8 cellular contexts compared by ENCODE assay signal in the genomic region with DNA sequence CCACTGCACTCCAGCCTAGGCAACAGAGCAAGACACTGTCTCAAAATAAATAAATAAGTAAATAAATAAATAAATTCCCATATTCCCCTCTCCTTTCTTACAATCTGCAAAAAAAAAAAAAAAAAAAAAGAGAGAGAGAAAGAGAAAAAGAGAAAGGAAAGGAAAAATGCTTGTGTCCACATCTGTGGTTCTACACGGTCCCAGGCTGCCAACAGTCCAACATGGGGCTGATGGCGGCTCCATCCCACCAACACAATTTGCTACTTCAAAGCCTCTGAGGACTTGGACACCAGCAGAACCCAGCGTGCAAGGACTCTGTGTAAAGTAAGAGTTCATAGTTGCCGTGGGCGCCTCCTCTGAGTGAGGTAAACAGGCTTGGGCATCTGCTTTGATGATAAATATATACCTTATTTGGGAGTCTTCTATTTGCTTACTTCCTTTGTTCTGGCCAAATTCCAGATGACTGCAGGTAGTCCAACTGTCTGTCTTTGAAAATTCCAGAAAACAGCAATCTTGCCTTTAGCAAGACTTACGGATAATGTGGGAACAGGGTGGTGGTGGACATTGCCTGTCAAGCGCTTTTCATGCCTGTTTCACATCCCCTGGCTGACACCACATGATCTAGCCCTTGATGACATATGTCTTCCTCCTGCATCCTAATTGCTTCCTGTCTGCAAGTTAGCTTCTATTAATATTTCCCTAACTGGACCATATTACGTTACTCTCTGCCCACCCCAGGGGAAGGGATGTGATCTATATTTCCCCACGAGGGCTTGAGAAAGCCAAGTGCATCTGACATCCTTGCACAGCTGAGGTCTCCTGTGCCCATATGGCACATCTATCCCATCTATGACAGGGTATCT. TPM values are rescaled to one million over a fixed set of nuclear protein-coding genes. Genes with fewer than 3 reads are reported as not detected.
DNase-seq lines count a peak whose midpoint lies in the region; ATAC-seq and TF ChIP-seq lines count a peak whose summit lies in the region.

No MANE protein-coding gene starts in this region.

- ATAC-seq in GM19043 (IDR thresholded peaks at IDR 0.05; ENCODE audit: low read depth, unreplicated experiment): peak; percentile 73
- peak; percentile 52 for ATAC-seq in HG03460 (IDR thresholded peaks at IDR 0.05; ENCODE audit: unreplicated experiment)
- ATAC-seq in HG03520 (IDR thresholded peaks at IDR 0.05; ENCODE audit: unreplicated experiment): no peak

- H3K27me3 ChIP-seq in prostate gland (replicated peaks; ENCODE audit: insufficient read depth): no peaks in the 10 kb centered on the region

- H3K36me3 ChIP-seq in prostate gland: no peaks in the 10 kb centered on the region

- no peak overlapping the region for H3K27ac ChIP-seq in prostate gland

- no peak overlapping the region for H3K4me3 ChIP-seq in prostate gland

- no peaks in the 10 kb centered on the region for H3K9me3 ChIP-seq in prostate gland

- TF ChIP-seq POLR2A in prostate gland (IDR thresholded peaks at IDR 0.05): no peak

- DNase-seq in CD1c-positive myeloid dendritic cell (ENCODE audit: extremely low spot score) (peak; percentile 88), dermis blood vessel endothelial cell (peak; percentile 13), prostate gland (ENCODE audit: low spot score) (no peak), mucosa of gallbladder (ENCODE audit: low spot score) (no peak)
- no peak for DNase-seq in stimulated activated CD4-positive, alpha-beta T cell treated with anti-CD3 and anti-CD28 coated beads, Interleukin-2, amount 100 ng/mL, for 48 hours

- intact Hi-C loops in prostate gland (cut with DNase I): no loop called here

- H3K4me1 ChIP-seq in prostate gland (replicated peaks): peaks cover 2% of the 10 kb centered on the region

- 73% methylated on average over 9 of the region's 9 CpGs for WGBS in prostate gland

- no peak for TF ChIP-seq CTCF in prostate gland (IDR thresholded peaks at IDR 0.05)

RNA-seq across cellular contexts. Expression of a gene that starts 10.1 kb away (rescaled TPM):
- 3.6 and 5.6 TPM in 2 replicates for total RNA-seq in dermis blood vessel endothelial cell
- 100 to 1,000 TPM in 1 of 2 donors, 10 to 100 TPM in 1; 92.5 to 137 TPM for total RNA-seq in prostate gland
- total RNA-seq in mucosa of gallbladder: 121 TPM

Comparison
In these comparisons a context has a peak if more than half of its experiments do, and no peak if none do; other contexts are left out.
1. DNase-seq: peak in CD1c-positive myeloid dendritic cell (single experiment) and dermis blood vessel endothelial cell (single experiment); none in prostate gland (single experiment), mucosa of gallbladder (single experiment) and stimulated activated CD4-positive, alpha-beta T cell treated with anti-CD3 and anti-CD28 coated beads, Interleukin-2, amount 100 ng/mL, for 48 hours (0 of 2).
2. RNA of a gene that starts 10.1 kb away (total RNA-seq): 92.5 to 137 TPM in prostate gland and 121 TPM in mucosa of gallbladder (single experiment); 3.6 to 5.6 TPM in dermis blood vessel endothelial cell; every median in the first group is over 10 times any median in the second.